ENCODE assay signal across 1 cellular context in genomic region chr9:137001857-137002645, GRCh38.
TF ChIP-seq lines count a peak whose summit lies in the region.

No MANE protein-coding gene starts in this region.

TF ChIP-seq in IMR-90, 13 proteins besides CTCF, POLR2A, EP300 and RAD21 (continued from another document):
- TF ChIP-seq ELK1 (IDR thresholded peaks at IDR 0.05; ENCODE audit: borderline replicate concordance, low read depth, low read length), result no peak
- no peak for TF ChIP-seq FOS (IDR thresholded peaks at IDR 0.05; ENCODE audit: low read depth, low read length)
